In the genomic region with DNA sequence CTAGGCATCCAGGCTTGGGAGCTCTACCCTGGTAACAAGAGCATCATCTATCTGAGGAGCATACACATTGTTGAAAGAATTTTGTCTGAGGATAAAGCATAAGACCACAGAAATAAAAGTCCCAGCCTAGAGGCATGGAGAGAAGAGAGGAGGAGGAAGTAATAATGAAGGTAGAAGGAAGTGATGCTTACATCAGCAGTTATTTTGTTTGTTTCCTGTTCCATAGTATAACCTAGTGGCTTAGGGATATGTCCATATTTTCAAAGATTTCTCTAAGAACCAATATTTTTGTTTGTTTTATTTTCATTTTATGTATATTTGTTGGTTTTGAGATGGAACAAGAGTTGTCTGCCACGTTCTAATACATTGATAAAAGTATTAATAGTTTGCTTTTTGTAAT, we compare ENCODE assay signal across 39 cellular contexts.
"Had no signal": no experiment of that assay in that cellular context is flagged by ENCODE, and none has a peak within 500 bp of the region (broad histone marks: within the 10 kb centered on the region; RNA-seq: fewer than 3 reads in every experiment).

No MANE protein-coding gene starts in this region.

- H3K4me1 ChIP-seq: adrenal gland, ascending aorta, body of pancreas had no signal

- FAIRE-seq: astrocyte, bronchial epithelial cell had no signal

- H3K9me3 Mint-ChIP-seq: activated naive CD8-positive, alpha-beta T cell treated with anti-CD3 and anti-CD28 coated beads, Interleukin-2, amount 10 ng/mL, durations not matched to agents 7 days and 5 days; activated naive CD8-positive, alpha-beta T cell treated with anti-CD3 and anti-CD28 coated beads, Interleukin-2, amount 50 U/mL, for 24 hours; activated T-cell treated with anti-CD3 and anti-CD28 coated beads, Interleukin-2, amount 50 U/mL, for 24 hours; activated T-helper 1 cell treated with anti-CD3 and anti-CD28 coated beads, Interleukin-12 subunit alpha, Interleukin-12 subunit beta, Interleukin-2, Interleukin-4 antibody, amounts not matched to agents 30 ng/mL and 10 ng/mL and 1 ng/mL, durations not matched to agents 14 hours and 24 hours and 36 hours; activated T-helper 17 cell treated with anti-CD3 and anti-CD28 coated beads, Interleukin-2, amount 50 U/mL, for 72 hours; activated T-helper 2 cell treated with anti-CD3 and anti-CD28 coated beads, Interferon-gamma antibody, Interleukin-2, Interleukin-4, amounts not matched to agents 10 μg/mL and 5 μg/mL and 100 μg/mL, durations not matched to agents 14 hours and 24 hours and 36 hours; central memory CD8-positive, alpha-beta T cell had no signal

- H3K27me3 ChIP-seq: adrenal gland, ascending aorta, body of pancreas, brain microvascular endothelial cell, breast epithelium had no signal

- H3K27ac Mint-ChIP-seq: activated naive CD4-positive, alpha-beta T cell treated with anti-CD3 and anti-CD28 coated beads for 36 hours; activated naive CD4-positive, alpha-beta T cell treated with anti-CD3 and anti-CD28 coated beads, Interleukin-2, amount 10 ng/mL, durations not matched to agents 7 days and 5 days; activated naive CD4-positive, alpha-beta T cell treated with anti-CD3 and anti-CD28 coated beads, Interleukin-2, amount 50 U/mL, for 24 hours; activated naive CD4-positive, alpha-beta T cell treated with anti-CD3 and anti-CD28 coated beads, Interleukin-2, amount 50 U/mL, for 72 hours; activated naive CD8-positive, alpha-beta T cell; activated naive CD8-positive, alpha-beta T cell treated with anti-CD3 and anti-CD28 coated beads for 36 hours; activated naive CD8-positive, alpha-beta T cell treated with anti-CD3 and anti-CD28 coated beads, Interleukin-2, amount 10 ng/mL, durations not matched to agents 7 days and 5 days; activated naive CD8-positive, alpha-beta T cell treated with anti-CD3 and anti-CD28 coated beads, Interleukin-2, amount 50 U/mL, for 24 hours; activated T-cell treated with anti-CD3 and anti-CD28 coated beads, Interleukin-2, amount 50 U/mL, for 24 hours; activated T-cell treated with anti-CD3 and anti-CD28 coated beads, Interleukin-2, amount 50 U/mL, for 72 hours; activated T-helper 1 cell treated with anti-CD3 and anti-CD28 coated beads, Interleukin-12 subunit alpha, Interleukin-12 subunit beta, Interleukin-2, Interleukin-4 antibody, amounts not matched to agents 30 ng/mL and 10 ng/mL and 1 ng/mL, durations not matched to agents 14 hours and 24 hours and 36 hours; activated T-helper 17 cell treated with anti-CD3 and anti-CD28 coated beads, Interleukin-2, amount 50 U/mL, for 72 hours; activated T-helper 2 cell treated with anti-CD3 and anti-CD28 coated beads, Interferon-gamma antibody, Interleukin-2, Interleukin-4, amounts not matched to agents 10 μg/mL and 5 μg/mL and 100 μg/mL, durations not matched to agents 14 hours and 24 hours and 36 hours; brain had no signal

- H3K4me3 ChIP-seq: adrenal gland, ascending aorta, body of pancreas, breast epithelium, cardiac muscle cell had no signal

- H3K4me3 Mint-ChIP-seq: activated naive CD4-positive, alpha-beta T cell treated with anti-CD3 and anti-CD28 coated beads for 36 hours; activated naive CD4-positive, alpha-beta T cell treated with anti-CD3 and anti-CD28 coated beads, Interleukin-2, amount 10 ng/mL, durations not matched to agents 7 days and 5 days; activated naive CD4-positive, alpha-beta T cell treated with anti-CD3 and anti-CD28 coated beads, Interleukin-2, amount 50 U/mL, for 24 hours; activated naive CD8-positive, alpha-beta T cell; activated naive CD8-positive, alpha-beta T cell treated with anti-CD3 and anti-CD28 coated beads for 36 hours; activated naive CD8-positive, alpha-beta T cell treated with anti-CD3 and anti-CD28 coated beads, Interleukin-2, amount 10 ng/mL, durations not matched to agents 7 days and 5 days; activated naive CD8-positive, alpha-beta T cell treated with anti-CD3 and anti-CD28 coated beads, Interleukin-2, amount 50 U/mL, for 24 hours; activated T-cell treated with anti-CD3 and anti-CD28 coated beads, Interleukin-2, amount 50 U/mL, for 24 hours; activated T-cell treated with anti-CD3 and anti-CD28 coated beads, Interleukin-2, amount 50 U/mL, for 4 hours; activated T-cell treated with anti-CD3 and anti-CD28 coated beads, Interleukin-2, amount 50 U/mL, for 72 hours; activated T-helper 1 cell treated with anti-CD3 and anti-CD28 coated beads, Interleukin-12 subunit alpha, Interleukin-12 subunit beta, Interleukin-2, Interleukin-4 antibody, amounts not matched to agents 30 ng/mL and 10 ng/mL and 1 ng/mL, durations not matched to agents 14 hours and 24 hours and 36 hours; activated T-helper 17 cell treated with anti-CD3 and anti-CD28 coated beads, Interleukin-2, amount 50 U/mL, for 72 hours; brain; central memory CD8-positive, alpha-beta T cell had no signal

- H3K36me3 Mint-ChIP-seq: activated naive CD4-positive, alpha-beta T cell treated with anti-CD3 and anti-CD28 coated beads, Interleukin-2, amount 10 ng/mL, durations not matched to agents 7 days and 5 days; activated naive CD4-positive, alpha-beta T cell treated with anti-CD3 and anti-CD28 coated beads, Interleukin-2, amount 50 U/mL, for 24 hours; activated naive CD4-positive, alpha-beta T cell treated with anti-CD3 and anti-CD28 coated beads, Interleukin-2, amount 50 U/mL, for 72 hours; activated naive CD8-positive, alpha-beta T cell; activated naive CD8-positive, alpha-beta T cell treated with anti-CD3 and anti-CD28 coated beads for 36 hours; activated naive CD8-positive, alpha-beta T cell treated with anti-CD3 and anti-CD28 coated beads, Interleukin-2, amount 10 ng/mL, durations not matched to agents 7 days and 5 days; brain had no signal

- H3K36me3 ChIP-seq: adrenal gland, ascending aorta, brain microvascular endothelial cell, breast epithelium, cardiac muscle cell had no signal

- H3K9me3 ChIP-seq: adrenal gland, ascending aorta, body of pancreas, breast epithelium had no signal

- H3K27me3 Mint-ChIP-seq: activated naive CD4-positive, alpha-beta T cell treated with anti-CD3 and anti-CD28 coated beads, Interleukin-2, amount 10 ng/mL, durations not matched to agents 7 days and 5 days; activated naive CD4-positive, alpha-beta T cell treated with anti-CD3 and anti-CD28 coated beads, Interleukin-2, amount 50 U/mL, for 24 hours; activated naive CD8-positive, alpha-beta T cell; activated naive CD8-positive, alpha-beta T cell treated with anti-CD3 and anti-CD28 coated beads for 36 hours; activated naive CD8-positive, alpha-beta T cell treated with anti-CD3 and anti-CD28 coated beads, Interleukin-2, amount 10 ng/mL, durations not matched to agents 7 days and 5 days; activated naive CD8-positive, alpha-beta T cell treated with anti-CD3 and anti-CD28 coated beads, Interleukin-2, amount 50 U/mL, for 24 hours; activated T-cell treated with anti-CD3 and anti-CD28 coated beads, Interleukin-2, amount 50 U/mL, for 24 hours; activated T-helper 17 cell treated with anti-CD3 and anti-CD28 coated beads, Interleukin-2, amount 50 U/mL, for 72 hours; brain; central memory CD8-positive, alpha-beta T cell had no signal

- DNase-seq: activated effector memory CD4-positive, alpha-beta T cell treated with anti-CD3 and anti-CD28 coated beads, Interleukin-2, amount 50 U/mL, for 16 hours; activated effector memory CD4-positive, alpha-beta T cell treated with Interleukin-2 at 50 U/mL for 16 hours; activated gamma-delta T cell; activated gamma-delta T cell treated with Interleukin-2 at 50 U/mL for 16 hours; activated naive CD4-positive, alpha-beta T cell; activated naive CD4-positive, alpha-beta T cell treated with anti-CD3 and anti-CD28 coated beads for 36 hours; activated naive CD4-positive, alpha-beta T cell treated with anti-CD3 and anti-CD28 coated beads, Interleukin-2, amount 10 ng/mL, durations not matched to agents 7 days and 5 days; activated naive CD4-positive, alpha-beta T cell treated with anti-CD3 and anti-CD28 coated beads, Interleukin-2, amount 50 U/mL, for 16 hours; activated naive CD4-positive, alpha-beta T cell treated with Interleukin-2 at 50 U/mL for 16 hours; activated naive CD8-positive, alpha-beta T cell treated with anti-CD3 and anti-CD28 coated beads for 36 hours; activated naive CD8-positive, alpha-beta T cell treated with anti-CD3 and anti-CD28 coated beads, Interleukin-2, amount 10 ng/mL, durations not matched to agents 7 days and 5 days; activated naive CD8-positive, alpha-beta T cell treated with anti-CD3 and anti-CD28 coated beads, Interleukin-2, amount 50 U/mL, for 24 hours; activated T-cell treated with anti-CD3 and anti-CD28 coated beads, Interleukin-2, amount 50 U/mL, for 24 hours; activated T-cell treated with anti-CD3 and anti-CD28 coated beads, Interleukin-2, amount 50 U/mL, for 4 hours; activated T-cell treated with anti-CD3 and anti-CD28 coated beads, Interleukin-2, amount 50 U/mL, for 48 hours; activated T-cell treated with anti-CD3 and anti-CD28 coated beads, Interleukin-2, amount 50 U/mL, for 72 hours; adrenal gland; amniotic stem cell; amygdala; anterior cingulate cortex; aorta; body of pancreas; brain microvascular endothelial cell; caudate nucleus; central memory CD4-positive, alpha-beta T cell; cerebellar nuclear complex had no signal

- H3K27ac ChIP-seq: adrenal gland, ascending aorta, body of pancreas, brain microvascular endothelial cell, breast epithelium, cardiac muscle cell had no signal

- H3K4me1 Mint-ChIP-seq: activated naive CD4-positive, alpha-beta T cell treated with anti-CD3 and anti-CD28 coated beads, Interleukin-2, amount 10 ng/mL, durations not matched to agents 7 days and 5 days; activated naive CD4-positive, alpha-beta T cell treated with anti-CD3 and anti-CD28 coated beads, Interleukin-2, amount 50 U/mL, for 24 hours; activated naive CD8-positive, alpha-beta T cell treated with anti-CD3 and anti-CD28 coated beads for 36 hours; activated naive CD8-positive, alpha-beta T cell treated with anti-CD3 and anti-CD28 coated beads, Interleukin-2, amount 10 ng/mL, durations not matched to agents 7 days and 5 days; activated naive CD8-positive, alpha-beta T cell treated with anti-CD3 and anti-CD28 coated beads, Interleukin-2, amount 50 U/mL, for 24 hours; activated T-helper 17 cell treated with anti-CD3 and anti-CD28 coated beads, Interleukin-2, amount 50 U/mL, for 72 hours; brain; central memory CD8-positive, alpha-beta T cell had no signal

- ATAC-seq: activated naive CD4-positive, alpha-beta T cell treated with anti-CD3 and anti-CD28 coated beads, Interleukin-2, amount 50 U/mL, for 72 hours; activated naive CD8-positive, alpha-beta T cell treated with anti-CD3 and anti-CD28 coated beads, Interleukin-2, amount 50 U/mL, for 24 hours; activated T-cell treated with anti-CD3 and anti-CD28 coated beads, Interleukin-2, amount 50 U/mL, for 4 hours; activated T-cell treated with anti-CD3 and anti-CD28 coated beads, Interleukin-2, amount 50 U/mL, for 72 hours; activated T-helper 17 cell treated with anti-CD3 and anti-CD28 coated beads, Interleukin-2, amount 50 U/mL, for 72 hours; body of pancreas had no signal
